2 cellular contexts compared by ENCODE assay signal in the genomic region with DNA sequence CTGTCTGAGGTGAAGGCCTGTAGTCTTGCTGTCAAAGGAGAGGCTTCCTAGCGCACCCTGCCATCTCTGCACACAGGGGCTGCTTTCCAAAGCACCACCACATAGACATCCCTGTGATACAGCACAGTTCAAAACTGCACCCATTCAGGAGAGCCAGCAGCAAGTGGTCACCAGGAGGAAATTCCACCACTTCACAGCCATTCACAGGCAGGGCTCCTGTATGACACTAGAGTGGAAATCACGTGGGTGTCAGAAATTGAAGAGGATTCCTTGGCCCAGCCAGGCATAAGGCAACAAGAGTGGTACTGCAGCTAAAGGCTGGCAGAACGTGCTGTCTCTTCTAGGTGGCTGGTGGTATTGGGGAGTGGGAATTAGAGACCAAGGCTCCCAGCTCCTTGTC.
TF ChIP-seq lines count a peak whose summit lies in the region.

No MANE protein-coding gene starts in this region.

TF ChIP-seq in GM12891, 5 proteins besides CTCF, POLR2A, EP300 and RAD21:
- TF ChIP-seq POLR2AphosphoS5 (IDR thresholded peaks at IDR 0.05; ENCODE audit: low read depth, low read length), result no peak
- TF ChIP-seq PAX5 (IDR thresholded peaks at IDR 0.05; ENCODE audit: insufficient read depth, low read length, severe bottlenecking), result no peak
- no peak for TF ChIP-seq TAF1 (IDR thresholded peaks at IDR 0.05; ENCODE audit: low read depth, low read length)
- TF ChIP-seq POU2F2 (IDR thresholded peaks at IDR 0.05; ENCODE audit: low read depth, low read length), result no peak
- no peak for TF ChIP-seq SPI1 (IDR thresholded peaks at IDR 0.05; ENCODE audit: low read depth, low read length)

TF ChIP-seq in GM12878, 131 proteins besides CTCF, POLR2A, EP300 and RAD21:
- TF ChIP-seq, protein P1, sequence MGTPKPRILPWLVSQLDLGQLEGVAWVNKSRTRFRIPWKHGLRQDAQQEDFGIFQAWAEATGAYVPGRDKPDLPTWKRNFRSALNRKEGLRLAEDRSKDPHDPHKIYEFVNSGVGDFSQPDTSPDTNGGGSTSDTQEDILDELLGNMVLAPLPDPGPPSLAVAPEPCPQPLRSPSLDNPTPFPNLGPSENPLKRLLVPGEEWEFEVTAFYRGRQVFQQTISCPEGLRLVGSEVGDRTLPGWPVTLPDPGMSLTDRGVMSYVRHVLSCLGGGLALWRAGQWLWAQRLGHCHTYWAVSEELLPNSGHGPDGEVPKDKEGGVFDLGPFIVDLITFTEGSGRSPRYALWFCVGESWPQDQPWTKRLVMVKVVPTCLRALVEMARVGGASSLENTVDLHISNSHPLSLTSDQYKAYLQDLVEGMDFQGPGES (IDR thresholded peaks at IDR 0.05), result no peak
- TF ChIP-seq LARP7 (IDR thresholded peaks at IDR 0.05) (no peak), MYB (IDR thresholded peaks at IDR 0.05; ENCODE audit: borderline replicate concordance, low read depth, low read length) (no peak)
- TF ChIP-seq, protein P2, sequence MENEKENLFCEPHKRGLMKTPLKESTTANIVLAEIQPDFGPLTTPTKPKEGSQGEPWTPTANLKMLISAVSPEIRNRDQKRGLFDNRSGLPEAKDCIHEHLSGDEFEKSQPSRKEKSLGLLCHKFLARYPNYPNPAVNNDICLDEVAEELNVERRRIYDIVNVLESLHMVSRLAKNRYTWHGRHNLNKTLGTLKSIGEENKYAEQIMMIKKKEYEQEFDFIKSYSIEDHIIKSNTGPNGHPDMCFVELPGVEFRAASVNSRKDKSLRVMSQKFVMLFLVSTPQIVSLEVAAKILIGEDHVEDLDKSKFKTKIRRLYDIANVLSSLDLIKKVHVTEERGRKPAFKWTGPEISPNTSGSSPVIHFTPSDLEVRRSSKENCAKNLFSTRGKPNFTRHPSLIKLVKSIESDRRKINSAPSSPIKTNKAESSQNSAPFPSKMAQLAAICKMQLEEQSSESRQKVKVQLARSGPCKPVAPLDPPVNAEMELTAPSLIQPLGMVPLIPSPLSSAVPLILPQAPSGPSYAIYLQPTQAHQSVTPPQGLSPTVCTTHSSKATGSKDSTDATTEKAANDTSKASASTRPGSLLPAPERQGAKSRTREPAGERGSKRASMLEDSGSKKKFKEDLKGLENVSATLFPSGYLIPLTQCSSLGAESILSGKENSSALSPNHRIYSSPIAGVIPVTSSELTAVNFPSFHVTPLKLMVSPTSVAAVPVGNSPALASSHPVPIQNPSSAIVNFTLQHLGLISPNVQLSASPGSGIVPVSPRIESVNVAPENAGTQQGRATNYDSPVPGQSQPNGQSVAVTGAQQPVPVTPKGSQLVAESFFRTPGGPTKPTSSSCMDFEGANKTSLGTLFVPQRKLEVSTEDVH (IDR thresholded peaks at IDR 0.05; ENCODE audit: low read depth, partially characterized antibody), result no peak
